8 cellular contexts compared by ENCODE assay signal in the genomic region with DNA sequence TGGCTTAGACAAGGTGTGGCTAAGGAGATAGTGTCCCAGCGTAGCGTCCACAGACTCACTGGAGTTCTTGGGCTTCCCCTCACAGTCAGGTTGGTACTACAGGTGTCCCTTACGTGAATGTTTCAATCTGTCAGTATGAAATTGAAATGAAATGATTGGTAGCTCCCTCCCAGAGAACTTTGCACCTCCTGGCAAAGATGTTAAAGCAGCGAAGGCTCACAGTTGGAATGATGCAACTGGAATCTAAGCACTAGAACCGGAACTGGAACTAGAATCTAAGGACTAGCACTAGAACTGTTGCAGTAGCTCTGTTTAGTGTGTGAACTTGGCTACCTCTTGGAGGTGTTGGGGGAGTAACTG. TPM values are rescaled to one million over a fixed set of nuclear protein-coding genes. Genes with fewer than 3 reads are reported as not detected.
A peak's percentile ranks its signal among the peaks of the same experiment; 100 is the strongest.
DNase-seq lines count a peak whose midpoint lies in the region; ATAC-seq and TF ChIP-seq lines count a peak whose summit lies in the region.

No MANE protein-coding gene starts in this region.

- H3K27me3 ChIP-seq in Peyer's patch = no peaks in the 10 kb centered on the region
- no peaks in the 10 kb centered on the region for H3K27me3 ChIP-seq in gastrocnemius medialis

- H3K4me1 ChIP-seq in Peyer's patch (peaks cover 0 to 35% (median 10%) of the 10 kb centered on the region in 4 donors), gastrocnemius medialis (peaks cover 32 to 36% of the 10 kb centered on the region in 2 donors)

- no peak for ATAC-seq in gastrocnemius medialis

- in situ Hi-C loops in gastrocnemius medialis (cut with MboI; ENCODE audit: low sequenced_read_pairs in 4 of 4) = loop anchor here in 1 of 4 donors (25.0 kb wide), 1 partner anchor 1585 kb away; a partner anchor contains a TSS

- DNase-seq in SIG-M5 treated with dmso at 0.1 percent for 504 hours (lab: John Stamatoyannopoulos, UW; ENCODE audit: unreplicated experiment) (peak; percentile 82), SIG-M5 (lab: John Stamatoyannopoulos, UW) (no peak), Peyer's patch (peak in 2 of 3 donors; percentile 48 to 57), fibroblast of mammary gland (ENCODE audit: low read depth) (peak; percentile 40), gastrocnemius medialis (no peak), ecto neural progenitor cell (ENCODE audit: low spot score) (no peak), iPS-NIHi11 (ENCODE audit: low spot score) (no peak), HuH-7 (ENCODE audit: low spot score) (no peak)

- TF ChIP-seq CTCF in Peyer's patch (IDR thresholded peaks at IDR 0.05) (no peak), fibroblast of mammary gland (conservative IDR thresholded peaks at IDR 0.05; ENCODE audit: control insufficient read depth, insufficient read depth, low read depth, low read length) (no peak), gastrocnemius medialis (IDR thresholded peaks at IDR 0.05 in 4 of 5, conservative IDR thresholded peaks at IDR 0.05 in 1 of 5) (no peak)

- H3K9me3 ChIP-seq in Peyer's patch = no peaks in the 10 kb centered on the region
- no peaks in the 10 kb centered on the region for H3K9me3 ChIP-seq in gastrocnemius medialis

- peak overlapping the region in 3 of 4 donors; percentile 84 to 91 (median 84) for H3K27ac ChIP-seq in Peyer's patch
- peak overlapping the region; percentile 92 to 97 (median 94) for H3K27ac ChIP-seq in gastrocnemius medialis

- H3K4me3 ChIP-seq in Peyer's patch (peak overlapping the region; percentile 59 to 70 (median 66)), fibroblast of mammary gland (ENCODE audit: control insufficient read depth, low read depth, low read length) (peak overlapping the region; percentile 80), gastrocnemius medialis (peak overlapping the region; percentile 80 to 97 (median 88))

- H3K36me3 ChIP-seq in Peyer's patch (peaks cover 0 to 7% (median 0%) of the 10 kb centered on the region in 3 donors), gastrocnemius medialis (no peaks in the 10 kb centered on the region)

- TF ChIP-seq POLR2A in Peyer's patch (IDR thresholded peaks at IDR 0.05) (peak; percentile 20 to 39), gastrocnemius medialis (IDR thresholded peaks at IDR 0.05) (no peak)

- intact Hi-C loops in gastrocnemius medialis (cut with DNase I; ENCODE audit: low total_unique reads) = loop anchor here (5.0 to 10.0 kb wide), 2 partner anchors 168 to 185 kb away; a partner anchor contains a TSS

RNA-seq across cellular contexts. Expression of a gene that starts 1.1 kb away (rescaled TPM):
- total RNA-seq in Peyer's patch = 10 to 100 TPM in 3 of 4 donors, 1 to 10 TPM in 1; 7.4 to 82.7 (median 50.6) TPM
- total RNA-seq in gastrocnemius medialis = 1 to 10 TPM; 2.9 to 5.6 (median 4.3) TPM

RNA-seq across cellular contexts. Expression of a gene that starts 1.4 kb away (rescaled TPM):
- total RNA-seq in Peyer's patch (10 to 100 TPM; 25.9 to 44.6 (median 32.5) TPM), gastrocnemius medialis (10 to 100 TPM; 13.3 to 17.5 (median 14.5) TPM)

RNA-seq across cellular contexts. Expression of a gene that starts 52.9 kb away (rescaled TPM):
- total RNA-seq in Peyer's patch = 10 to 100 TPM; 13.6 to 28.4 (median 25.0) TPM
- 10 to 100 TPM; 16.7 to 34.0 (median 28.3) TPM for total RNA-seq in gastrocnemius medialis

RNA-seq across cellular contexts. Expression of a gene that starts 53.0 kb away (rescaled TPM):
- 10 to 100 TPM; 11.4 to 33.0 (median 19.5) TPM for total RNA-seq in Peyer's patch
- total RNA-seq in gastrocnemius medialis = 10 to 100 TPM; 14.0 to 19.6 (median 16.4) TPM

Comparison
In these comparisons a context has a peak if more than half of its experiments do, and no peak if none do; other contexts are left out.
1. DNase-seq: peak in SIG-M5 treated with dmso at 0.1 percent for 504 hours (single experiment), Peyer's patch (2 of 3) and fibroblast of mammary gland (single experiment); none in SIG-M5 (single experiment), gastrocnemius medialis (0 of 2), ecto neural progenitor cell (single experiment), iPS-NIHi11 (single experiment) and HuH-7 (single experiment).
2. POLR2A ChIP-seq: peak in Peyer's patch (2 of 2); none in gastrocnemius medialis (0 of 2).
3. Peak in every context shown above with its lines, with median percentiles within 50 percentile points of each other: H3K4me3 ChIP-seq.